ENCODE assay signal across 11 cellular contexts in genomic region chr7:108973075-108973474, GRCh38.
DNase-seq lines count a peak whose midpoint lies in the region; ATAC-seq, FAIRE-seq and TF ChIP-seq lines count a peak whose summit lies in the region.
"Had no signal": no experiment of that assay in that cellular context is flagged by ENCODE, and none has a peak within 500 bp of the region (broad histone marks: within the 10 kb centered on the region; RNA-seq: fewer than 3 reads in every experiment).

No MANE protein-coding gene starts in this region.

- peak overlapping the region; percentile 55 for H3K27ac Mint-ChIP-seq in progenitor cell of endocrine pancreas
- H3K27ac Mint-ChIP-seq: activated naive CD4-positive, alpha-beta T cell treated with anti-CD3 and anti-CD28 coated beads, Interleukin-2, amount 50 U/mL, for 72 hours; effector memory CD8-positive, alpha-beta T cell had no signal

- H3K36me3 Mint-ChIP-seq in progenitor cell of endocrine pancreas (ENCODE audit: insufficient read depth) = peaks cover under 1% of the 10 kb centered on the region
- H3K36me3 Mint-ChIP-seq: activated naive CD4-positive, alpha-beta T cell treated with anti-CD3 and anti-CD28 coated beads, Interleukin-2, amount 50 U/mL, for 72 hours had no signal

- FAIRE-seq in bronchial epithelial cell (lab: Jason Lieb, UNC) = no peak

- H3K27me3 ChIP-seq in bronchial epithelial cell (ENCODE audit: control insufficient read depth, insufficient read depth, low read length) (no peaks in the 10 kb centered on the region), MG63 (no peaks in the 10 kb centered on the region)

- peaks cover 19% of the 10 kb centered on the region for H3K27me3 Mint-ChIP-seq in progenitor cell of endocrine pancreas
- H3K27me3 Mint-ChIP-seq: effector memory CD8-positive, alpha-beta T cell had no signal

- TF ChIP-seq CTCF in bronchial epithelial cell (IDR thresholded peaks at IDR 0.05; ENCODE audit: insufficient read depth, low read length, severe bottlenecking) (peak; percentile 9), progenitor cell of endocrine pancreas (IDR thresholded peaks at IDR 0.05; ENCODE audit: unreplicated experiment) (peak; percentile 60)

- no peak overlapping the region for H3K4me3 Mint-ChIP-seq in progenitor cell of endocrine pancreas (ENCODE audit: low read depth)
- H3K4me3 Mint-ChIP-seq: effector memory CD8-positive, alpha-beta T cell had no signal

- DNase-seq in NCI-H2081 (lab: John Stamatoyannopoulos, UW) (peak; percentile 22 to 50), NCI-H2081 treated with DMSO at 0.1 percent for 48 hours (lab: John Stamatoyannopoulos, UW) (no peak), NCI-H2171 (lab: John Stamatoyannopoulos, UW) (peak; percentile 2), bronchial epithelial cell (ENCODE audit: low read depth) (peak; percentile 20), progenitor cell of endocrine pancreas (ENCODE audit: low spot score, unreplicated experiment) (no peak), MG63 (no peak), SKM-1 treated with dmso at 0.1 percent for 144 hours (lab: John Stamatoyannopoulos, UW; ENCODE audit: unreplicated experiment) (no peak)
- DNase-seq: activated CD4-positive, alpha-beta T cell treated with anti-CD3 and anti-CD28 coated beads for 4 hours; effector memory CD8-positive, alpha-beta T cell had no signal

- peaks cover 3% of the 10 kb centered on the region for H3K9me3 Mint-ChIP-seq in progenitor cell of endocrine pancreas (ENCODE audit: low read depth)

- H3K36me3 ChIP-seq in bronchial epithelial cell (ENCODE audit: control insufficient read depth, insufficient read depth, low read length) = no peaks in the 10 kb centered on the region
- no peaks in the 10 kb centered on the region for H3K36me3 ChIP-seq in MG63

- H3K9me3 ChIP-seq in MG63 = no peaks in the 10 kb centered on the region

- peaks cover 18% of the 10 kb centered on the region for H3K4me1 Mint-ChIP-seq in progenitor cell of endocrine pancreas (ENCODE audit: low read depth)

- ATAC-seq in HG02763 (IDR thresholded peaks at IDR 0.05; ENCODE audit: unreplicated experiment) = no peak
- ATAC-seq: activated naive CD4-positive, alpha-beta T cell treated with anti-CD3 and anti-CD28 coated beads, Interleukin-2, amount 50 U/mL, for 72 hours; effector memory CD8-positive, alpha-beta T cell had no signal

- H3K4me3 ChIP-seq in bronchial epithelial cell (ENCODE audit: low read depth, low read length) (no peak overlapping the region), MG63 (no peak overlapping the region)

Comparison
In these comparisons a context has a peak if more than half of its experiments do, and no peak if none do; other contexts are left out.
1. DNase-seq: peak in NCI-H2081 (2 of 2), NCI-H2171 (single experiment) and bronchial epithelial cell (single experiment); none in NCI-H2081 treated with DMSO at 0.1 percent for 48 hours (single experiment), progenitor cell of endocrine pancreas (single experiment), MG63 (single experiment) and SKM-1 treated with dmso at 0.1 percent for 144 hours (single experiment).